ENCODE assay signal across 38 cellular contexts in genomic region chr3:124329723-124330122, GRCh38.
"Had no signal": no experiment of that assay in that cellular context is flagged by ENCODE, and none has a peak within 500 bp of the region (broad histone marks: within the 10 kb centered on the region; RNA-seq: fewer than 3 reads in every experiment).

No MANE protein-coding gene starts in this region.

- H3K4me3 ChIP-seq: adrenal gland, body of pancreas, breast epithelium had no signal

- H3K4me3 Mint-ChIP-seq: activated B cell treated with CpG ODN at 0.5 μM for 24 hours; activated CD4-positive, alpha-beta memory T cell treated with anti-CD3 and anti-CD28 coated beads for 36 hours; activated CD4-positive, alpha-beta T cell treated with anti-CD3 and anti-CD28 coated beads, Interleukin-2, amount 10 ng/mL, durations not matched to agents 24 days and 14 days; activated CD8-positive, alpha-beta T cell treated with anti-CD3 and anti-CD28 coated beads for 36 hours; activated naive CD4-positive, alpha-beta T cell treated with anti-CD3 and anti-CD28 coated beads for 36 hours; activated naive CD8-positive, alpha-beta T cell treated with anti-CD3 and anti-CD28 coated beads for 36 hours; activated T-cell treated with anti-CD3 and anti-CD28 coated beads, Interleukin-2, amount 50 U/mL, for 4 hours; activated T-cell treated with anti-CD3 and anti-CD28 coated beads, Interleukin-2, amount 50 U/mL, for 72 hours; activated T-helper 1 cell treated with anti-CD3 and anti-CD28 coated beads, Interleukin-12 subunit alpha, Interleukin-12 subunit beta, Interleukin-2, Interleukin-4 antibody, amounts not matched to agents 30 ng/mL and 10 ng/mL and 1 ng/mL, durations not matched to agents 14 hours and 24 hours and 36 hours; activated T-helper 17 cell treated with anti-CD3 and anti-CD28 coated beads, Interleukin-2, amount 50 U/mL, for 72 hours; T-helper 1 cell treated with Interleukin-12 subunit alpha and Interleukin-12 subunit beta and Interleukin-4 antibody, amounts not matched to agents 30 μg/mL and 1 μg/mL, for 36 hours; T-helper 2 cell treated with Interferon-gamma antibody and Interleukin-4, amounts not matched to agents 5 μg/mL and 100 μg/mL, for 36 hours had no signal

- ATAC-seq: activated CD8-positive, alpha-beta T cell treated with anti-CD3 and anti-CD28 coated beads for 36 hours; activated naive CD4-positive, alpha-beta T cell treated with anti-CD3 and anti-CD28 coated beads, Interleukin-2, amount 50 U/mL, for 72 hours; activated T-cell treated with anti-CD3 and anti-CD28 coated beads, Interleukin-2, amount 50 U/mL, for 4 hours; activated T-cell treated with anti-CD3 and anti-CD28 coated beads, Interleukin-2, amount 50 U/mL, for 72 hours; activated T-helper 17 cell treated with anti-CD3 and anti-CD28 coated beads, Interleukin-2, amount 50 U/mL, for 72 hours; body of pancreas had no signal

- H3K4me1 Mint-ChIP-seq: activated B cell treated with CpG ODN at 0.5 μM for 24 hours; activated CD4-positive, alpha-beta T cell treated with anti-CD3 and anti-CD28 coated beads, Interleukin-2, amount 10 ng/mL, durations not matched to agents 24 days and 14 days; activated naive CD8-positive, alpha-beta T cell treated with anti-CD3 and anti-CD28 coated beads for 36 hours; activated T-helper 17 cell treated with anti-CD3 and anti-CD28 coated beads, Interleukin-2, amount 50 U/mL, for 72 hours had no signal

- H3K27me3 ChIP-seq: adrenal gland, body of pancreas, brain microvascular endothelial cell, breast epithelium had no signal

- H3K4me1 ChIP-seq: adrenal gland, body of pancreas, breast epithelium had no signal

- H3K27ac Mint-ChIP-seq: activated B cell treated with CpG ODN at 0.5 μM for 24 hours; activated CD4-positive, alpha-beta memory T cell treated with anti-CD3 and anti-CD28 coated beads for 36 hours; activated CD4-positive, alpha-beta T cell treated with anti-CD3 and anti-CD28 coated beads, Interleukin-2, amount 10 ng/mL, durations not matched to agents 24 days and 14 days; activated CD8-positive, alpha-beta T cell treated with anti-CD3 and anti-CD28 coated beads for 36 hours; activated naive CD4-positive, alpha-beta T cell treated with anti-CD3 and anti-CD28 coated beads for 36 hours; activated naive CD4-positive, alpha-beta T cell treated with anti-CD3 and anti-CD28 coated beads, Interleukin-2, amount 50 U/mL, for 72 hours; activated naive CD8-positive, alpha-beta T cell treated with anti-CD3 and anti-CD28 coated beads for 36 hours; activated T-cell treated with anti-CD3 and anti-CD28 coated beads, Interleukin-2, amount 50 U/mL, for 72 hours; activated T-helper 1 cell treated with anti-CD3 and anti-CD28 coated beads, Interleukin-12 subunit alpha, Interleukin-12 subunit beta, Interleukin-2, Interleukin-4 antibody, amounts not matched to agents 30 ng/mL and 10 ng/mL and 1 ng/mL, durations not matched to agents 14 hours and 24 hours and 36 hours; activated T-helper 17 cell treated with anti-CD3 and anti-CD28 coated beads, Interleukin-2, amount 50 U/mL, for 72 hours; T-helper 1 cell treated with Interleukin-12 subunit alpha and Interleukin-12 subunit beta and Interleukin-4 antibody, amounts not matched to agents 30 μg/mL and 1 μg/mL, for 36 hours; T-helper 2 cell treated with Interferon-gamma antibody and Interleukin-4, amounts not matched to agents 5 μg/mL and 100 μg/mL, for 36 hours had no signal

- H3K9me3 ChIP-seq: adrenal gland, body of pancreas, breast epithelium had no signal

- H3K36me3 ChIP-seq: brain microvascular endothelial cell, breast epithelium had no signal

- DNase-seq: activated B cell treated with CpG ODN at 0.5 μM for 24 hours; activated CD4-positive, alpha-beta memory T cell treated with anti-CD3 and anti-CD28 coated beads for 36 hours; activated CD4-positive, alpha-beta T cell treated with anti-CD3 and anti-CD28 coated beads for 4 hours; activated CD4-positive, alpha-beta T cell treated with anti-CD3 and anti-CD28 coated beads, Interleukin-2, amount 10 ng/mL, durations not matched to agents 24 days and 14 days; activated CD4-positive, alpha-beta T cell treated with anti-CD3 and anti-CD28 coated beads, Interleukin-2, amount 50 U/mL, for 1 hour; activated CD4-positive, alpha-beta T cell treated with anti-CD3 and anti-CD28 coated beads, Interleukin-2, amount 50 U/mL, for 4 hours; activated CD4-positive, CD25-positive, alpha-beta regulatory T cell treated with anti-CD3 and anti-CD28 coated beads, Interleukin-2, amount 50 U/mL, for 72 hours; activated CD8-positive, alpha-beta memory T cell treated with anti-CD3 and anti-CD28 coated beads, Interleukin-2, amount 50 U/mL, for 4 hours; activated CD8-positive, alpha-beta T cell treated with anti-CD3 and anti-CD28 coated beads for 36 hours; activated effector memory CD4-positive, alpha-beta T cell treated with anti-CD3 and anti-CD28 coated beads, Interleukin-2, amount 50 U/mL, for 16 hours; activated gamma-delta T cell treated with Interleukin-2 at 50 U/mL for 16 hours; activated naive CD4-positive, alpha-beta T cell; activated naive CD4-positive, alpha-beta T cell treated with anti-CD3 and anti-CD28 coated beads for 36 hours; activated naive CD4-positive, alpha-beta T cell treated with anti-CD3 and anti-CD28 coated beads, Interleukin-2, amount 50 U/mL, for 16 hours; activated naive CD8-positive, alpha-beta T cell treated with anti-CD3 and anti-CD28 coated beads for 36 hours; activated T-cell treated with anti-CD3 and anti-CD28 coated beads for 4 hours; activated T-cell treated with anti-CD3 and anti-CD28 coated beads, Interleukin-2, amount 50 U/mL, for 1 hour; activated T-cell treated with anti-CD3 and anti-CD28 coated beads, Interleukin-2, amount 50 U/mL, for 4 hours; activated T-cell treated with anti-CD3 and anti-CD28 coated beads, Interleukin-2, amount 50 U/mL, for 72 hours; adrenal gland; amniotic stem cell; aorta; body of pancreas; brain microvascular endothelial cell; central memory CD4-positive, alpha-beta T cell; SW 1271; T-helper 1 cell; T-helper 2 cell; T-helper 9 cell had no signal

- FAIRE-seq: astrocyte, TTC549 had no signal

- H3K36me3 Mint-ChIP-seq: activated CD4-positive, alpha-beta memory T cell treated with anti-CD3 and anti-CD28 coated beads for 36 hours; activated naive CD4-positive, alpha-beta T cell treated with anti-CD3 and anti-CD28 coated beads, Interleukin-2, amount 50 U/mL, for 72 hours; activated naive CD8-positive, alpha-beta T cell treated with anti-CD3 and anti-CD28 coated beads for 36 hours had no signal

- H3K27ac ChIP-seq: adrenal gland, body of pancreas, brain microvascular endothelial cell, breast epithelium, VCaP had no signal

- H3K9me3 Mint-ChIP-seq: activated B cell treated with CpG ODN at 0.5 μM for 24 hours; activated CD4-positive, alpha-beta memory T cell treated with anti-CD3 and anti-CD28 coated beads for 36 hours; activated CD4-positive, alpha-beta T cell treated with anti-CD3 and anti-CD28 coated beads, Interleukin-2, amount 10 ng/mL, durations not matched to agents 24 days and 14 days; activated CD8-positive, alpha-beta T cell treated with anti-CD3 and anti-CD28 coated beads for 36 hours; activated naive CD4-positive, alpha-beta T cell treated with anti-CD3 and anti-CD28 coated beads for 36 hours; activated naive CD4-positive, alpha-beta T cell treated with anti-CD3 and anti-CD28 coated beads, Interleukin-2, amount 50 U/mL, for 72 hours; activated naive CD8-positive, alpha-beta T cell treated with anti-CD3 and anti-CD28 coated beads for 36 hours; activated T-cell treated with anti-CD3 and anti-CD28 coated beads, Interleukin-2, amount 50 U/mL, for 72 hours; activated T-helper 1 cell treated with anti-CD3 and anti-CD28 coated beads, Interleukin-12 subunit alpha, Interleukin-12 subunit beta, Interleukin-2, Interleukin-4 antibody, amounts not matched to agents 30 ng/mL and 10 ng/mL and 1 ng/mL, durations not matched to agents 14 hours and 24 hours and 36 hours; T-helper 1 cell treated with Interleukin-12 subunit alpha and Interleukin-12 subunit beta and Interleukin-4 antibody, amounts not matched to agents 30 μg/mL and 1 μg/mL, for 36 hours; T-helper 2 cell treated with Interferon-gamma antibody and Interleukin-4, amounts not matched to agents 5 μg/mL and 100 μg/mL, for 36 hours had no signal
